In genomic region chr13:43114504-43114903, GRCh38 we compare ENCODE assay signal across 2 cellular contexts.
A peak's percentile ranks its signal among the peaks of the same experiment; 100 is the strongest.
TF ChIP-seq lines count a peak whose summit lies in the region.

No MANE protein-coding gene starts in this region.

TF ChIP-seq in HepG2, 621 proteins besides CTCF, POLR2A, EP300 and RAD21:
- TF ChIP-seq GRHL1 (CRISPR knock-in tag; conservative IDR thresholded peaks at IDR 0.05) (no peak), SNAI1 (CRISPR knock-in tag; IDR thresholded peaks at IDR 0.05; ENCODE audit: borderline replicate concordance) (no peak), BATF2 (CRISPR knock-in tag; IDR thresholded peaks at IDR 0.05) (no peak), ZFP36L2 (CRISPR knock-in tag; IDR thresholded peaks at IDR 0.05) (no peak), FOXJ3 (CRISPR knock-in tag; IDR thresholded peaks at IDR 0.05; ENCODE audit: borderline replicate concordance) (no peak), MAFF (IDR thresholded peaks at IDR 0.05; ENCODE audit: low read depth, low read length) (peak; percentile 57), ZNF263 (CRISPR knock-in tag; IDR thresholded peaks at IDR 0.05) (no peak), MAFK (conservative IDR thresholded peaks at IDR 0.05 in 1 of 2, IDR thresholded peaks at IDR 0.05 in 1 of 2; ENCODE audit: low read length in 2 of 2) (peak; percentile 10 to 70; a peak in 2 of 4 replicates), ZNF7 (CRISPR knock-in tag; IDR thresholded peaks at IDR 0.05) (no peak), ARID5B (CRISPR knock-in tag; IDR thresholded peaks at IDR 0.05) (no peak), FOXK2 (IDR thresholded peaks at IDR 0.05) (no peak), ZNF205 (CRISPR knock-in tag; IDR thresholded peaks at IDR 0.05) (no peak), ZNF512 (CRISPR knock-in tag; IDR thresholded peaks at IDR 0.05) (no peak), ZNF275 (CRISPR knock-in tag; IDR thresholded peaks at IDR 0.05; ENCODE audit: borderline replicate concordance) (no peak), ZNF160 (CRISPR knock-in tag; IDR thresholded peaks at IDR 0.05) (no peak), TP53 (CRISPR knock-in tag; conservative IDR thresholded peaks at IDR 0.05) (no peak), JDP2 (CRISPR knock-in tag; IDR thresholded peaks at IDR 0.05; ENCODE audit: borderline replicate concordance) (no peak)

TF ChIP-seq in neural cell, 6 proteins besides CTCF, POLR2A, EP300 and RAD21 (continued from another document):
- TF ChIP-seq REST (IDR thresholded peaks at IDR 0.05; ENCODE audit: borderline replicate concordance) (no peak), EZH2 (IDR thresholded peaks at IDR 0.05; ENCODE audit: borderline replicate concordance, insufficient read depth, low read length, poor library complexity, severe bottlenecking) (no peak), MXI1 (conservative IDR thresholded peaks at IDR 0.05; ENCODE audit: poor library complexity, severe bottlenecking) (no peak)
TF ChIP-seq in neural cell: peak in this region for 1.
